Comparison of ENCODE assay signal across 18 cellular contexts in genomic region chr6:163327936-163328335, GRCh38.
DNase-seq lines count a peak whose midpoint lies in the region; ATAC-seq and TF ChIP-seq lines count a peak whose summit lies in the region.
"Had no signal": no experiment of that assay in that cellular context is flagged by ENCODE, and none has a peak within 500 bp of the region (broad histone marks: within the 10 kb centered on the region; RNA-seq: fewer than 3 reads in every experiment).

No MANE protein-coding gene starts in this region.

- H2BK15ac ChIP-seq in mesendoderm (replicated peaks; ENCODE audit: low read depth), result no peak overlapping the region

- H4K5ac ChIP-seq in mesendoderm (ENCODE audit: low read length), result no peak overlapping the region

- H3K36me3 ChIP-seq in A673 (ENCODE audit: insufficient read depth, low read length, poor library complexity, severe bottlenecking) (no peaks in the 10 kb centered on the region), mesendoderm (ENCODE audit: control insufficient read depth, insufficient read depth, low read length) (no peaks in the 10 kb centered on the region)

- no peak overlapping the region for H3K56ac ChIP-seq in mesendoderm (ENCODE audit: low read length)

- H3K27me3 ChIP-seq in A673 (replicated peaks; ENCODE audit: insufficient read depth, low read depth, low read length, poor library complexity), result no peaks in the 10 kb centered on the region
- H3K27me3 ChIP-seq in dorsolateral prefrontal cortex, result no peaks in the 10 kb centered on the region
- H3K27me3 ChIP-seq in mesendoderm (ENCODE audit: insufficient read depth, low read length, poor library complexity), result no peaks in the 10 kb centered on the region

- no peak overlapping the region for H4K8ac ChIP-seq in mesendoderm (ENCODE audit: low read depth, low read length)

- H3K79me1 ChIP-seq in mesendoderm (ENCODE audit: low read length), result no peaks in the 10 kb centered on the region

- no peaks in the 10 kb centered on the region for H3K9me3 ChIP-seq in A673 (ENCODE audit: low read depth, low read length, poor library complexity, severe bottlenecking)

- no peak overlapping the region for H2BK120ac ChIP-seq in mesendoderm (ENCODE audit: low read depth, low read length)

- no peak overlapping the region for H3K4ac ChIP-seq in mesendoderm (ENCODE audit: low read depth, low read length)

- TF ChIP-seq CTCF in A673 (conservative IDR thresholded peaks at IDR 0.05; ENCODE audit: low read depth, low read length) (no peak), dorsolateral prefrontal cortex (IDR thresholded peaks at IDR 0.05 in 54 of 56, conservative IDR thresholded peaks at IDR 0.05 in 2 of 56; ENCODE audit: low read depth in 1 of 56, partially characterized antibody in 56 of 56) (no peak)

- DNase-seq in A673 (ENCODE audit: low spot score) (peak; percentile 46), M059J (ENCODE audit: low read depth) (peak; percentile 28), dorsolateral prefrontal cortex (peak in 2 of 10 donors; percentile 17 to 22), mesendoderm (peak; percentile 58), NCI-H2227 treated with DMSO at 0.1 percent for 48 hours (lab: John Stamatoyannopoulos, UW) (no peak), T-helper 2 cell (no peak)
- DNase-seq: COR-L47, DMS153, GOT3, HFFc6, KBM-7, NCI-H1092, NCI-H1694, NCI-H2107, NCI-H446, SIG-M5 had no signal

- H3K79me2 ChIP-seq in mesendoderm (ENCODE audit: control insufficient read depth, insufficient read depth, low read length), result no peaks in the 10 kb centered on the region

- intact Hi-C loops in A673 (cut with micrococcal nuclease; ENCODE audit: unreplicated experiment), result no loop called here
- intact Hi-C loops in dorsolateral prefrontal cortex (cut with DNase I), result no loop called here

- no peak for ATAC-seq in GM21381 (IDR thresholded peaks at IDR 0.05; ENCODE audit: unreplicated experiment)
- ATAC-seq in HG03439 (IDR thresholded peaks at IDR 0.05; ENCODE audit: unreplicated experiment), result no peak

- no peak overlapping the region for H2AK5ac ChIP-seq in mesendoderm (ENCODE audit: low read length)

- H3K18ac ChIP-seq in mesendoderm (ENCODE audit: low read length), result no peak overlapping the region

- WGBS in mesendoderm (ENCODE audit: extremely low coverage, insufficient coverage, low lambda C conversion rate), result no CpG with 5 or more reads among the region's 8 CpGs

- no peak overlapping the region for H3K23ac ChIP-seq in mesendoderm (ENCODE audit: low read length)

- H3K4me2 ChIP-seq in mesendoderm (ENCODE audit: low read length), result no peak overlapping the region

- H3K27ac ChIP-seq in A673 (ENCODE audit: low read depth, low read length, poor library complexity, severe bottlenecking) (no peak overlapping the region), dorsolateral prefrontal cortex (peak overlapping the region in 58 of 59 donors; percentile 66 to 100 (median 96)), mesendoderm (ENCODE audit: low read depth, low read length) (no peak overlapping the region)

- H3K4me1 ChIP-seq in A673 (ENCODE audit: insufficient read depth, low read length, poor library complexity, severe bottlenecking) (no peaks in the 10 kb centered on the region), mesendoderm (ENCODE audit: control insufficient read depth, low read depth, low read length) (no peaks in the 10 kb centered on the region)

- CTCF ChIA-PET in A673 (lab: Charles Lee), result no interaction called here

- no peak overlapping the region for H3K4me3 ChIP-seq in A673 (ENCODE audit: low read depth, low read length, poor library complexity, severe bottlenecking)
- H3K4me3 ChIP-seq in dorsolateral prefrontal cortex, result no peak overlapping the region
- no peak overlapping the region for H3K4me3 ChIP-seq in mesendoderm (ENCODE audit: low read length)

- H2BK5ac ChIP-seq in mesendoderm (ENCODE audit: low read length), result no peak overlapping the region

- no TSS peak for BruUV-seq in A673 (replicated peaks; lab: Mats Ljungman, UMichigan)

- no peak overlapping the region for H3K9ac ChIP-seq in mesendoderm (ENCODE audit: low read length)

- POLR2A ChIA-PET in A673 (lab: Charles Lee; ENCODE audit: low non-redundant PET), result no interaction called here

Comparison
In these comparisons a context has a peak if more than half of its experiments do, and no peak if none do; other contexts are left out.
1. DNase-seq: peak in A673 (single experiment), M059J (single experiment) and mesendoderm (single experiment); none in NCI-H2227 treated with DMSO at 0.1 percent for 48 hours (single experiment) and T-helper 2 cell (0 of 5).
2. H3K27ac ChIP-seq: peak in dorsolateral prefrontal cortex (58 of 59); none in A673 (single experiment) and mesendoderm (single experiment).